In the genomic region with DNA sequence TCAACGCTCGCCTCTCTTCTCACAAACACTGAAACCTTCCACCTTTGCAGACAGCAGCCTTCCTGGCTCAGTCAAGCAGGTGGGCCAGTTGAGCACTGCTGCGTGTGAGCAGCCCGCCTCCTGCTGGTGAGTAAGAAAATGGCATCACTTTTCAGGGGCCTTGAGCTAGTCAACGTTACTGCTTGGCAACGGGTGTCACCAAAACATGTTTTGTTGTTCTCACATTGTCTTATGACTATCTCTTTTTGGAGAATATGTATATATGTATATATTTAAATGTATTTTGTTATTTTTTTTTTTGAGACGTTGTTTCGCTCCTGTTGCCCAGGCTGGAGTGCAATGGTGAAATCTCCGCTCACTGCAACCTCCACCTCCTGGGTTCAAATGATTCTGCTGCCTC, we compare ENCODE assay signal across 8 cellular contexts.
DNase-seq lines count a peak whose midpoint lies in the region; ATAC-seq lines count a peak whose summit lies in the region.

No MANE protein-coding gene starts in this region.

- intact Hi-C loops in posterior vena cava (cut with DNase I): loop anchor here in 1 of 2 donors (5.0 kb wide), 2 partner anchors 219 to 439 kb away; no protein-coding TSS in a partner anchor

- peak; percentile 89 for ATAC-seq in GM21825 (IDR thresholded peaks at IDR 0.05; ENCODE audit: unreplicated experiment)

- DNase-seq in GM04503 (ENCODE audit: low read depth) (peak; percentile 18), Kasumi-1 (lab: John Stamatoyannopoulos, UW) (peak; percentile 68 to 69), SK-N-DZ (ENCODE audit: low spot score) (peak; percentile 67), glomerular visceral epithelial cell (ENCODE audit: extremely low spot score) (peak; percentile 82), renal cortical epithelial cell (ENCODE audit: low read depth) (peak; percentile 66), posterior vena cava (ENCODE audit: low spot score) (no peak)
- peak; percentile 8 to 42 (median 20) for DNase-seq in activated naive CD4-positive, alpha-beta T cell (lab: John Stamatoyannopoulos, UW)
